In genomic region chr4:152200776-152201333, GRCh38 we compare ENCODE assay signal across 1 cellular context.
TF ChIP-seq lines count a peak whose summit lies in the region.

No MANE protein-coding gene starts in this region.

TF ChIP-seq in HEK293, 187 proteins besides CTCF, POLR2A, EP300 and RAD21 (continued from another document):
- TF ChIP-seq ZBTB11 (tag by site-specific recombination; conservative IDR thresholded peaks at IDR 0.05; ENCODE audit: low read depth) (peak; percentile 70), ZNF157 (tag by site-specific recombination; IDR thresholded peaks at IDR 0.05) (no peak), ZBTB8A (tag by site-specific recombination; IDR thresholded peaks at IDR 0.05) (peak; percentile 47; the same call in 1 of the 2 replicates), ZNF433 (tag by site-specific recombination; IDR thresholded peaks at IDR 0.05; ENCODE audit: low read depth) (peak; percentile 42; the same call in 1 of the 2 replicates), ZNF518A (tag by site-specific recombination; conservative IDR thresholded peaks at IDR 0.05; ENCODE audit: low read depth) (peak; percentile 84), ZNF639 (tag by site-specific recombination; IDR thresholded peaks at IDR 0.05) (no peak), ZNF560 (tag by site-specific recombination; IDR thresholded peaks at IDR 0.05; ENCODE audit: borderline replicate concordance) (peak; percentile 55; the same call in 1 of the 2 replicates), ZFP41 (tag by site-specific recombination; IDR thresholded peaks at IDR 0.05; ENCODE audit: borderline replicate concordance) (no peak), ZNF654 (tag by site-specific recombination; IDR thresholded peaks at IDR 0.05; ENCODE audit: low read depth) (peak; percentile 24; the same call in 1 of the 2 replicates), ZBTB7A (tag by site-specific recombination; IDR thresholded peaks at IDR 0.05; ENCODE audit: low read depth) (no peak), ZNF510 (tag by site-specific recombination; IDR thresholded peaks at IDR 0.05; ENCODE audit: insufficient replicate concordance) (peak; percentile 32), ZNF16 (tag by site-specific recombination; IDR thresholded peaks at IDR 0.05; ENCODE audit: low read depth) (no peak), ZNF514 (tag by site-specific recombination; IDR thresholded peaks at IDR 0.05) (0 out of 2 replicates have a peak, but pooled peaks have one; percentile 33), ZNF558 (tag by site-specific recombination; IDR thresholded peaks at IDR 0.05) (0 out of 2 replicates have a peak, but pooled peaks have one; percentile 48), REST (tag by site-specific recombination; IDR thresholded peaks at IDR 0.05) (peak; percentile 51; the same call in 1 of the 2 replicates), ZNF645 (tag by site-specific recombination; IDR thresholded peaks at IDR 0.05) (no peak), MEIS1 (CRISPR knock-in tag; IDR thresholded peaks at IDR 0.05; ENCODE audit: borderline replicate concordance) (no peak), ZNF266 (tag by site-specific recombination; IDR thresholded peaks at IDR 0.05; ENCODE audit: low read depth) (0 out of 2 replicates have a peak, but pooled peaks have one; percentile 26), GLI2 (tag by site-specific recombination; IDR thresholded peaks at IDR 0.05; ENCODE audit: borderline replicate concordance, low read depth) (no peak; the same call in 1 of the 2 replicates), ZNF140 (tag by site-specific recombination; IDR thresholded peaks at IDR 0.05) (peak; percentile 52; the same call in 1 of the 2 replicates), ZNF623 (tag by site-specific recombination; IDR thresholded peaks at IDR 0.05) (peak; percentile 65), ZNF629 (tag by site-specific recombination; IDR thresholded peaks at IDR 0.05) (peak; percentile 22; the same call in 1 of the 2 replicates), ZNF777 (tag by site-specific recombination; IDR thresholded peaks at IDR 0.05; ENCODE audit: borderline replicate concordance) (no peak), ZNF394 (tag by site-specific recombination; IDR thresholded peaks at IDR 0.05; ENCODE audit: borderline replicate concordance) (peak; percentile 85), ZBTB10 (tag by site-specific recombination; IDR thresholded peaks at IDR 0.05) (no peak), ZNF23 (tag by site-specific recombination; IDR thresholded peaks at IDR 0.05; ENCODE audit: borderline replicate concordance) (no peak), RBAK (tag by site-specific recombination; IDR thresholded peaks at IDR 0.05) (no peak), ZNF426 (tag by site-specific recombination; IDR thresholded peaks at IDR 0.05) (peak; percentile 74), ZSCAN18 (tag by site-specific recombination; IDR thresholded peaks at IDR 0.05) (no peak), EGR2 (tag by site-specific recombination; IDR thresholded peaks at IDR 0.05; ENCODE audit: low read depth) (no peak), ZNF585B (tag by site-specific recombination; IDR thresholded peaks at IDR 0.05) (no peak)
TF ChIP-seq in HEK293: peak in this region for 17.
